14 cellular contexts compared by ENCODE assay signal in the genomic region with DNA sequence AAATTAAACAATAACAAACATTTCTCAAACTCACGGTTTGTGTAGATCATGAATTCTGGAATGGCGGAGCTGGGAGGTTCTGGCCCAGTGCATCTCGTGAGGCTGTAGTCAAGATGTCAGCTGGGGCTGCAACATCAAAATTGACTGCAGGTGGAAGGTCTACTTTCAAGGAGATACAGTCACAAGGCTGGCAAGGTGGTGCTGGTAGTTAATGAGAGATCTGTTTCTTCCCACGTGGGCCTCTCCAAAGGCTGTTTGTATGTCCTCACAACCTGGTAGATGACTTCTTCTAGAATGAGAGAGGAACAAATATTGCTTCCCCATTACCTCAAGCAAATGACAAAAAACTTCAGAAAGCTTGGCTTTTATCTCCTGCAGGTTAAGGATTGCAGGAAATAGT.
"Had no signal": no experiment of that assay in that cellular context is flagged by ENCODE, and none has a peak within 500 bp of the region (broad histone marks: within the 10 kb centered on the region; RNA-seq: fewer than 3 reads in every experiment).

No MANE protein-coding gene starts in this region.

- H3K27me3 ChIP-seq: body of pancreas had no signal

- H3K27ac ChIP-seq: body of pancreas had no signal

- DNase-seq: activated T-cell treated with anti-CD3 and anti-CD28 coated beads, Interleukin-2, amount 50 U/mL, for 1 hour; amniotic stem cell; body of pancreas; effector memory CD8-positive, alpha-beta T cell; erythroblast; immature natural killer cell; left colon; nephron progenitor cell; stimulated activated CD4-positive, alpha-beta T cell treated with anti-CD3 and anti-CD28 coated beads, Interleukin-4, amount 100 ng/mL, for 1 hour; stimulated activated CD8-positive, alpha-beta memory T cell treated with anti-CD3 and anti-CD28 coated beads, Interleukin-4, amount 100 ng/mL, for 48 hours; stimulated activated naive CD8-positive, alpha-beta T cell treated with anti-CD3 and anti-CD28 coated beads, Interleukin-15, amount 100 ng/mL, for 72 hours; T-helper 17 cell had no signal

- H3K4me3 ChIP-seq: body of pancreas had no signal

- H3K27me3 Mint-ChIP-seq: effector memory CD8-positive, alpha-beta T cell; stimulated activated naive CD8-positive, alpha-beta T cell treated with anti-CD3 and anti-CD28 coated beads, Interleukin-15, amount 100 ng/mL, for 72 hours; T-helper 17 cell had no signal

- H3K27ac Mint-ChIP-seq: effector memory CD8-positive, alpha-beta T cell; immature natural killer cell; stimulated activated naive CD8-positive, alpha-beta T cell treated with anti-CD3 and anti-CD28 coated beads, Interleukin-15, amount 100 ng/mL, for 72 hours; T-helper 17 cell had no signal

- ATAC-seq: activated CD4-positive, CD25-positive, alpha-beta regulatory T cell treated with anti-CD3 and anti-CD28 coated beads, Interleukin-2, amount 50 U/mL, for 24 hours; activated naive CD4-positive, alpha-beta T cell treated with anti-CD3 and anti-CD28 coated beads, Interleukin-2, amount 50 U/mL, for 72 hours; body of pancreas; effector memory CD8-positive, alpha-beta T cell; left colon; stimulated activated naive CD8-positive, alpha-beta T cell treated with anti-CD3 and anti-CD28 coated beads, Interleukin-15, amount 100 ng/mL, for 72 hours; T-helper 17 cell had no signal

- H3K9me3 ChIP-seq: body of pancreas had no signal

- H3K4me1 ChIP-seq: body of pancreas had no signal

- H3K36me3 Mint-ChIP-seq: activated naive CD4-positive, alpha-beta T cell treated with anti-CD3 and anti-CD28 coated beads, Interleukin-2, amount 50 U/mL, for 72 hours; immature natural killer cell had no signal

- H3K4me3 Mint-ChIP-seq: effector memory CD8-positive, alpha-beta T cell; immature natural killer cell; nephron progenitor cell; stimulated activated naive CD8-positive, alpha-beta T cell treated with anti-CD3 and anti-CD28 coated beads, Interleukin-15, amount 100 ng/mL, for 72 hours had no signal

- H3K9me3 Mint-ChIP-seq: activated naive CD4-positive, alpha-beta T cell treated with anti-CD3 and anti-CD28 coated beads, Interleukin-2, amount 50 U/mL, for 72 hours; effector memory CD8-positive, alpha-beta T cell; immature natural killer cell; nephron progenitor cell; stimulated activated naive CD8-positive, alpha-beta T cell treated with anti-CD3 and anti-CD28 coated beads, Interleukin-15, amount 100 ng/mL, for 72 hours had no signal
